Comparison of ENCODE assay signal across 8 cellular contexts in the genomic region with DNA sequence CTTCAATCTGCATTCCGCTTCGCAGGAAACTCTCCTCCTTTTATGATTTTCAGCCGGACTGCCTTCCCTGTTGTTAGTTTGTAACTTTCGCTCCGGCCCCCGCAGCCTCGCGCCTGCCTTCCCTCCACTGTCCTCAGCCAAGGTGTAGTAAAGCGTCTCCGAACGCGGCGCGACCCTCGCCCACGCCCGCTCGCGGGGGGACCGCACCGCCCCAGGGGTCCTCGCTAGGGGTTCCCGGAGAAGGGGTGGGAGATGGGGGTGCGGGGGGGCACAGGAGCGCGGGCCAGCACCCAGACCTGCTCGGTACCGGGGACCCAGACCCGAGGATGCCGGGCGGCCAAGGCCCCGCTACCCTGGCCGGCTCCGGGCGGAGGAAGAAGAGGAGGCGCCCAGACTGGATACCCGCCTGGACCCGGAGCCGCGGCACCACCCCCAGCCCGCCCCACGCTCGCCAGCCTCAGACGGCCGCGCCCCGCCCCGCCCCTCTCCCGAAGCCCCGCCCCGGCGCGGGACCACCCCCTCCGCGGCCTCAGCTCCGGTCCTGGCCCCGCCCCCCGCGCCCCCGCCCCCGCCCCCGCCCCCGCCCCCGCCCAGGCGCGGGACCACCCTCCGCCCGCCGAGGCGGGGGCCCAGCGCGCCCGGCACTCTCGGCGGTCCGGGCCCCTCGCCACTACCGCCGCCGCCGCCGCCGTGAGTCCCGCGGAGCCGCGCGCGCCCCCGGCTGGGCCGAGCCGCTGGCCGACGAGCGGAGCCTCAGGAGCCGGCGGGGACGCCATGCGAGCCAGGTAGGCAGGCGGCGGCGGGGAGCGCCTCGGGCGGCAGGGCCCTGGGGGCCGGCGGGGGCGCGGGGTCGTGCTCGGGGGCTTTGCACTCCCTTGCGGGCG. TPM values are rescaled to one million over a fixed set of nuclear protein-coding genes. Genes with fewer than 3 reads are reported as not detected.
DNase-seq lines count a peak whose midpoint lies in the region; ATAC-seq lines count a peak whose summit lies in the region.

A gene with protein sequence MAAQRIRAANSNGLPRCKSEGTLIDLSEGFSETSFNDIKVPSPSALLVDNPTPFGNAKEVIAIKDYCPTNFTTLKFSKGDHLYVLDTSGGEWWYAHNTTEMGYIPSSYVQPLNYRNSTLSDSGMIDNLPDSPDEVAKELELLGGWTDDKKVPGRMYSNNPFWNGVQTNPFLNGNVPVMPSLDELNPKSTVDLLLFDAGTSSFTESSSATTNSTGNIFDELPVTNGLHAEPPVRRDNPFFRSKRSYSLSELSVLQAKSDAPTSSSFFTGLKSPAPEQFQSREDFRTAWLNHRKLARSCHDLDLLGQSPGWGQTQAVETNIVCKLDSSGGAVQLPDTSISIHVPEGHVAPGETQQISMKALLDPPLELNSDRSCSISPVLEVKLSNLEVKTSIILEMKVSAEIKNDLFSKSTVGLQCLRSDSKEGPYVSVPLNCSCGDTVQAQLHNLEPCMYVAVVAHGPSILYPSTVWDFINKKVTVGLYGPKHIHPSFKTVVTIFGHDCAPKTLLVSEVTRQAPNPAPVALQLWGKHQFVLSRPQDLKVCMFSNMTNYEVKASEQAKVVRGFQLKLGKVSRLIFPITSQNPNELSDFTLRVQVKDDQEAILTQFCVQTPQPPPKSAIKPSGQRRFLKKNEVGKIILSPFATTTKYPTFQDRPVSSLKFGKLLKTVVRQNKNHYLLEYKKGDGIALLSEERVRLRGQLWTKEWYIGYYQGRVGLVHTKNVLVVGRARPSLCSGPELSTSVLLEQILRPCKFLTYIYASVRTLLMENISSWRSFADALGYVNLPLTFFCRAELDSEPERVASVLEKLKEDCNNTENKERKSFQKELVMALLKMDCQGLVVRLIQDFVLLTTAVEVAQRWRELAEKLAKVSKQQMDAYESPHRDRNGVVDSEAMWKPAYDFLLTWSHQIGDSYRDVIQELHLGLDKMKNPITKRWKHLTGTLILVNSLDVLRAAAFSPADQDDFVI (plus strand): TSS at position 632 of the 884 bp plus-strand sequence. CDS start 82,986 bp downstream, outside the sequence.

- H3K4me3 ChIP-seq in skeletal muscle cell (ENCODE audit: low read depth, low read length) = peak within 1 kb of the TSS; percentile 84

- ATAC-seq in HG03108 (IDR thresholded peaks at IDR 0.05; ENCODE audit: unreplicated experiment) = no peak

- peak within 1 kb of the TSS; percentile 86 for H3K27ac ChIP-seq in caudate nucleus (ENCODE audit: low read depth, low read length)

- DNase-seq in AG08395 (ENCODE audit: low spot score) = peak; percentile 93
- peak; percentile 89 for DNase-seq in HK-2 (ENCODE audit: unreplicated experiment)
- DNase-seq in SK-N-DZ (ENCODE audit: low spot score) = peak; percentile 47
- DNase-seq in caudate nucleus (lab: John Stamatoyannopoulos, UW) = peak in 58 of 61 donors; percentile 35 to 89 (median 74)
- peak; percentile 97 for DNase-seq in iPS-NIHi11 (ENCODE audit: low spot score)
- DNase-seq in skeletal muscle cell (ENCODE audit: low read depth) = no peak
- no peak for DNase-seq in SIG-M5 (lab: John Stamatoyannopoulos, UW)

RNA-seq across cellular contexts. Expression of the gene that starts here (rescaled TPM):
- 13.6 TPM in 2 replicates for polyA plus RNA-seq in SK-N-DZ (2014; cell fraction: cytosol; rRNA removed)
- polyA plus RNA-seq in SK-N-DZ (2014; cell fraction: nucleus; rRNA removed) = 6.2 and 8.6 TPM in 2 replicates

Comparison
In these comparisons a context has a peak if more than half of its experiments do, and no peak if none do; other contexts are left out.
1. DNase-seq: peak in AG08395 (single experiment), HK-2 (single experiment), SK-N-DZ (single experiment), caudate nucleus (58 of 61) and iPS-NIHi11 (single experiment); none in skeletal muscle cell (single experiment) and SIG-M5 (single experiment).